8 cellular contexts compared by ENCODE assay signal in genomic region chr22:45996241-45997076, GRCh38. TPM values are rescaled to one million over a fixed set of nuclear protein-coding genes. Genes with fewer than 3 reads are reported as not detected.
DNase-seq lines count a peak whose midpoint lies in the region; ATAC-seq and TF ChIP-seq lines count a peak whose summit lies in the region.

No MANE protein-coding gene starts in this region.

- CTCF ChIA-PET in Panc1 (lab: Charles Lee): interaction anchor here (1.2 kb wide), 1 partner anchor 10 kb away, joined by 4 read pairs; no protein-coding TSS in a partner anchor
- CTCF ChIA-PET in PC-3 (lab: Charles Lee): interaction anchor here (0.5 to 1.3 kb wide), 2 partner anchors 10 to 320 kb away, joined by 3 to 5 read pairs; no protein-coding TSS in a partner anchor

- H3K9ac ChIP-seq in BLaER1 (peak overlapping the region; percentile 76), fibroblast of lung (ENCODE audit: insufficient read depth, low read length) (peak overlapping the region; percentile 44), trophoblast cell (ENCODE audit: low read length) (no peak overlapping the region), PC-3 (ENCODE audit: low read length) (no peak overlapping the region)

- no peaks in the 10 kb centered on the region for H3K9me3 ChIP-seq in BLaER1
- no peaks in the 10 kb centered on the region for H3K9me3 ChIP-seq in Panc1 (ENCODE audit: control insufficient read depth, insufficient read depth, low read depth, low read length)
- H3K9me3 ChIP-seq in fibroblast of lung (ENCODE audit: control insufficient read depth, insufficient read depth, low read depth, low read length): no peaks in the 10 kb centered on the region
- H3K9me3 ChIP-seq in trophoblast cell (ENCODE audit: insufficient read depth, low read depth, low read length): peaks cover 8% of the 10 kb centered on the region
- H3K9me3 ChIP-seq in PC-3 (ENCODE audit: low read length): no peaks in the 10 kb centered on the region

- H3K27ac ChIP-seq in BLaER1 (peak overlapping the region; percentile 91), Panc1 (ENCODE audit: low read length) (peak overlapping the region; percentile 39; the same call in 1 of the 2 replicates), fibroblast of lung (ENCODE audit: insufficient read depth, low read length) (peak overlapping the region; percentile 84), trophoblast cell (ENCODE audit: low read depth, low read length) (no peak overlapping the region), PC-3 (ENCODE audit: low read length) (no peak overlapping the region)

- no peak overlapping the region for H3K4ac ChIP-seq in trophoblast cell (ENCODE audit: low read depth, low read length)

- TF ChIP-seq CTCF in Panc1 (IDR thresholded peaks at IDR 0.05): no peak
- no peak for TF ChIP-seq CTCF in fibroblast of lung (conservative IDR thresholded peaks at IDR 0.05 in 1 of 2, IDR thresholded peaks at IDR 0.05 in 1 of 2; ENCODE audit: low read depth in 1 of 2, low read length in 2 of 2)
- TF ChIP-seq CTCF in PC-3 (conservative IDR thresholded peaks at IDR 0.05; ENCODE audit: low read depth, low read length): no peak

- ATAC-seq in Panc1 (peak; percentile 22; the same call in 1 of the 2 replicates), HG03378 (IDR thresholded peaks at IDR 0.05; ENCODE audit: unreplicated experiment) (no peak), PC-3 (no peak)

- intact Hi-C loops in Panc1 (cut with micrococcal nuclease; ENCODE audit: unreplicated experiment) (loop anchor here (5.0 to 10.0 kb wide), 2 partner anchors 118 to 316 kb away; no protein-coding TSS in a partner anchor), PC-3 (cut with micrococcal nuclease) (loop anchor here (10.0 kb wide), 1 partner anchor 318 kb away; no protein-coding TSS in a partner anchor)

- BruUV-seq in Panc1 (replicated peaks; lab: Mats Ljungman, UMichigan): no TSS peak
- no TSS peak for BruUV-seq in PC-3 (replicated peaks; lab: Mats Ljungman, UMichigan)

- H3K79me1 ChIP-seq in trophoblast cell (ENCODE audit: low read length): no peaks in the 10 kb centered on the region

- WGBS in trophoblast cell (ENCODE audit: extremely low coverage, insufficient coverage, insufficient read length): no CpG with 5 or more reads among the region's 29 CpGs

- H3K4me1 ChIP-seq in BLaER1: peaks cover 62% of the 10 kb centered on the region
- H3K4me1 ChIP-seq in Panc1 (ENCODE audit: control insufficient read depth, insufficient read depth, low read length): peaks cover 16% of the 10 kb centered on the region
- peaks cover 36% of the 10 kb centered on the region for H3K4me1 ChIP-seq in fibroblast of lung (ENCODE audit: control insufficient read depth, extremely low read depth, insufficient read depth, low read length)
- H3K4me1 ChIP-seq in trophoblast cell (ENCODE audit: control insufficient read depth in 1 of 2, insufficient read depth in 2 of 2, low read length in 2 of 2): no peaks in the 10 kb centered on the region
- peaks cover 17% of the 10 kb centered on the region for H3K4me1 ChIP-seq in PC-3 (ENCODE audit: insufficient read depth, low read length)

- no peak overlapping the region for H2BK12ac ChIP-seq in trophoblast cell (ENCODE audit: low read length)

- H3K23ac ChIP-seq in trophoblast cell (ENCODE audit: low read length): no peak overlapping the region

- no peak overlapping the region for H3K14ac ChIP-seq in trophoblast cell (ENCODE audit: low read length)

- H4K20me1 ChIP-seq in BLaER1 (no peaks in the 10 kb centered on the region), fibroblast of lung (ENCODE audit: control insufficient read depth, extremely low read depth, insufficient read depth, low read length) (no peaks in the 10 kb centered on the region), PC-3 (ENCODE audit: low read length) (no peaks in the 10 kb centered on the region)

- H2AFZ ChIP-seq in fibroblast of lung (ENCODE audit: low read length): no peak overlapping the region
- H2AFZ ChIP-seq in trophoblast cell (ENCODE audit: insufficient read depth, low read length, poor library complexity): no peak overlapping the region
- no peak overlapping the region for H2AFZ ChIP-seq in PC-3 (ENCODE audit: low read length)

- DNase-seq in Panc1 (ENCODE audit: low read depth, low spot score) (no peak), fibroblast of lung (ENCODE audit: low read depth in 2 of 2) (peak in 1 of 2 donors; percentile 80), trophoblast cell (peak; percentile 30 to 38), NCI-H1694 treated with DMSO at 0.1 percent for 48 hours (lab: John Stamatoyannopoulos, UW) (no peak), globus pallidus (ENCODE audit: low spot score) (no peak), PC-3 (no peak)

- H2AK5ac ChIP-seq in trophoblast cell (ENCODE audit: low read length): no peak overlapping the region

- POLR2A ChIA-PET in Panc1 (lab: Charles Lee) (interaction anchor here (0.5 to 0.7 kb wide), 2 partner anchors 74 to 77 kb away, joined by 3 read pairs; no protein-coding TSS in a partner anchor), PC-3 (lab: Charles Lee; ENCODE audit: unreplicated experiment) (no interaction called here)

- no peak overlapping the region for H2BK120ac ChIP-seq in trophoblast cell (ENCODE audit: insufficient read depth, low read length, poor library complexity)

- no peaks in the 10 kb centered on the region for H3F3A ChIP-seq in PC-3 (ENCODE audit: low read length, unreplicated experiment)

- H3K18ac ChIP-seq in trophoblast cell (ENCODE audit: low read length): no peak overlapping the region

- H3K79me2 ChIP-seq in fibroblast of lung (ENCODE audit: control insufficient read depth, insufficient read depth, low read length) (peaks cover 7% of the 10 kb centered on the region), trophoblast cell (ENCODE audit: control insufficient read depth, insufficient read depth, low read length, poor library complexity) (no peaks in the 10 kb centered on the region), PC-3 (ENCODE audit: low read length) (no peaks in the 10 kb centered on the region)

- H4K12ac ChIP-seq in trophoblast cell (ENCODE audit: low read depth, low read length): no peak overlapping the region

- H3K36me3 ChIP-seq in BLaER1 (no peaks in the 10 kb centered on the region), Panc1 (ENCODE audit: control insufficient read depth, insufficient read depth, low read length) (no peaks in the 10 kb centered on the region), fibroblast of lung (ENCODE audit: control insufficient read depth, insufficient read depth, low read length) (no peaks in the 10 kb centered on the region), trophoblast cell (ENCODE audit: control insufficient read depth in 1 of 2, insufficient read depth in 2 of 2, low read length in 2 of 2) (no peaks in the 10 kb centered on the region), PC-3 (ENCODE audit: low read depth, low read length) (no peaks in the 10 kb centered on the region; the same call in 1 of the 2 replicates)

- no peak overlapping the region for H4K91ac ChIP-seq in trophoblast cell (ENCODE audit: low read depth, low read length)

- no peak overlapping the region for H2BK5ac ChIP-seq in trophoblast cell (ENCODE audit: low read depth, low read length, poor library complexity)

- H3K4me2 ChIP-seq in BLaER1 (peak overlapping the region; percentile 78), fibroblast of lung (ENCODE audit: extremely low read depth, insufficient read depth, low read length) (no peak overlapping the region), trophoblast cell (ENCODE audit: low read length) (no peak overlapping the region), PC-3 (ENCODE audit: low read length) (no peak overlapping the region)

- H3K9me2 ChIP-seq in PC-3 (replicated peaks; ENCODE audit: low read length): no peaks in the 10 kb centered on the region

- in situ Hi-C loops in Panc1 (cut with HindIII; ENCODE audit: low pct_unique_long_range_greater_than_20kb, low sequenced_read_pairs): no loop called here

- no peak overlapping the region for H4K8ac ChIP-seq in trophoblast cell (ENCODE audit: low read depth, low read length)

- H3K4me3 ChIP-seq in BLaER1 (no peak overlapping the region), Panc1 (ENCODE audit: low read depth in 2 of 2, low read length in 2 of 2) (no peak overlapping the region), fibroblast of lung (replicated peaks in 1 of 4; ENCODE audit: control extremely low read depth in 1 of 4, insufficient read depth in 1 of 4, low read depth in 3 of 4, low read length in 4 of 4) (peak overlapping the region in 1 of 4 experiments; percentile 20), trophoblast cell (ENCODE audit: low read depth, low read length) (no peak overlapping the region), PC-3 (ENCODE audit: low read length) (no peak overlapping the region)

- H3K27me3 ChIP-seq in BLaER1 (no peaks in the 10 kb centered on the region), Panc1 (ENCODE audit: control insufficient read depth, insufficient read depth, low read length) (no peaks in the 10 kb centered on the region), fibroblast of lung (ENCODE audit: control insufficient read depth, insufficient read depth, low read length) (peaks cover 4% of the 10 kb centered on the region), trophoblast cell (ENCODE audit: insufficient read depth, low read length) (no peaks in the 10 kb centered on the region), PC-3 (ENCODE audit: low read length) (no peaks in the 10 kb centered on the region)

RNA-seq across cellular contexts. Expression of gene WNT7B, which starts 19.5 kb away (rescaled TPM):
- total RNA-seq in Panc1 (2021; ENCODE audit: unreplicated experiment): 52.1 TPM
- polyA plus RNA-seq in Panc1 (2012; ENCODE audit: insufficient read length): 46.4 TPM
- under 0.01 and 0.17 TPM in 2 replicates for total RNA-seq in fibroblast of lung
- 0.17 TPM in 1 of 2 replicates, not detected in the other for polyA plus RNA-seq in fibroblast of lung
- 0.06 and 0.76 TPM in 2 replicates for polyA plus RNA-seq in fibroblast of lung (2012)
- 0.41 TPM in 1 of 2 replicates, not detected in the other for polyA minus RNA-seq in fibroblast of lung (ENCODE audit: low replicate concordance)
- polyA plus RNA-seq in trophoblast cell (2013): 5.9 and 6.1 TPM in 2 replicates
- total RNA-seq in PC-3 (2014; rRNA removed): 42.0 and 73.1 TPM in 2 replicates

Comparison
In these comparisons a context has a peak if more than half of its experiments do, and no peak if none do; other contexts are left out.
1. H3K27ac ChIP-seq: peak in BLaER1 (single experiment), Panc1 (single experiment) and fibroblast of lung (single experiment); none in trophoblast cell (single experiment) and PC-3 (single experiment).
2. H3K9ac ChIP-seq: peak in BLaER1 (single experiment) and fibroblast of lung (single experiment); none in trophoblast cell (single experiment) and PC-3 (single experiment).
3. DNase-seq: peak in trophoblast cell (2 of 2); none in Panc1 (single experiment), NCI-H1694 treated with DMSO at 0.1 percent for 48 hours (single experiment), globus pallidus (single experiment) and PC-3 (single experiment).
4. RNA of gene WNT7B, which starts 19.5 kb away (total RNA-seq): 52.1 TPM in Panc1 (single experiment) and 42.0 to 73.1 TPM in PC-3; under 0.01 to 0.17 TPM in fibroblast of lung; every median in the first group is over 10 times any median in the second.